In the genomic region with DNA sequence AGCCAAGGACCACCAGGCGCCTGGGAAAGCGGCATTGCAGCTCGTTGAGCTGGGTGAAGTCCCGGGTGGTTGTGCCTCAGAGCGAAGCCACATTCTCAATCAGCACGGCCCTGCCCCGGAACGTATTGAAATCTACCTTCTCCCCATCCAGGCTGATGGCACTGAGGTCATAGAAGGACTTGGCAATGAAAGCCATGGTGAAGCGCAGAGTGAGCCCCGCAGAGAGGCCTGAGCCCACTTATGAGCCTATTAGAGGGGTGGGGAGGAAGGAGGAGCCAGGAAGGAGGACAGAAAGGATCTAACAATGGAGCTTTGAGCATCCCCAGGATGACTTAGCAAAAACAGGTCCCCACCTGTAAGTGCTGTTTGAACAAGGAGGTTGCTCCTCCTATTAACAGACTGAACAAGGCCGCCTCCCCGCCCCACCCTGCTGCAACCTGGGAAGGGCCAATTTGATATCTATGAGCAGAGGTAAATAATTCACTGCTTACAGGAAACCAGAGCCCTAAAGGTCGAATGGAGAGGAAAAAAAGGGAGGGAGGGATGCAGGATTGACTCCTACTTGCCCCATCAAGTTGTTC, we compare ENCODE assay signal across 10 cellular contexts. TPM values are rescaled to one million over a fixed set of nuclear protein-coding genes. Genes with fewer than 3 reads are reported as not detected.
DNase-seq lines count a peak whose midpoint lies in the region; ATAC-seq and TF ChIP-seq lines count a peak whose summit lies in the region.
"Had no signal": no experiment of that assay in that cellular context is flagged by ENCODE, and none has a peak within 500 bp of the region (broad histone marks: within the 10 kb centered on the region; RNA-seq: fewer than 3 reads in every experiment).

Gene GPX2 (minus strand): TSS at position 215 of the 581 bp plus-strand sequence. CDS start 19 bp downstream, at position 196.

- H3K79me2 ChIP-seq in smooth muscle cell (ENCODE audit: low read depth): no peaks in the 10 kb centered on the region

- DNase-seq in activated CD4-positive, alpha-beta T cell treated with anti-CD3 and anti-CD28 coated beads, Interleukin-2, amount 10 ng/mL, durations not matched to agents 24 days and 14 days: no peak
- DNase-seq in activated CD4-positive, alpha-beta T cell treated with anti-CD3 and anti-CD28 coated beads for 1 hour: no peak
- DNase-seq in NCI-H2196 treated with DMSO at 0.1 percent for 48 hours (lab: John Stamatoyannopoulos, UW; ENCODE audit: unreplicated experiment) (peak; percentile 81), smooth muscle cell (lab: John Stamatoyannopoulos, UW; ENCODE audit: unreplicated experiment) (no peak), CD14-positive monocyte (ENCODE audit: low spot score) (no peak)
- no peak for DNase-seq in effector memory CD8-positive, alpha-beta T cell
- DNase-seq: tibial artery had no signal

- H3K36me3 Mint-ChIP-seq in activated CD4-positive, alpha-beta T cell treated with anti-CD3 and anti-CD28 coated beads, Interleukin-2, amount 10 ng/mL, durations not matched to agents 24 days and 14 days (ENCODE audit: low read depth): peaks cover 48% of the 10 kb centered on the region
- peaks cover 15% of the 10 kb centered on the region for H3K36me3 Mint-ChIP-seq in effector memory CD8-positive, alpha-beta T cell (ENCODE audit: insufficient read depth)
- peaks cover 61 to 63% of the 10 kb centered on the region in 2 donors for H3K36me3 Mint-ChIP-seq in CD14-positive monocyte

- H3K4me1 Mint-ChIP-seq in activated CD4-positive, alpha-beta T cell treated with anti-CD3 and anti-CD28 coated beads, Interleukin-2, amount 10 ng/mL, durations not matched to agents 24 days and 14 days: peaks cover 42% of the 10 kb centered on the region
- H3K4me1 Mint-ChIP-seq in effector memory CD8-positive, alpha-beta T cell (ENCODE audit: low read depth in 2 of 2): peaks cover 15 to 22% of the 10 kb centered on the region in 2 donors
- peaks cover 21% of the 10 kb centered on the region for H3K4me1 Mint-ChIP-seq in CD14-positive monocyte

- H4K20me1 ChIP-seq in smooth muscle cell (ENCODE audit: low read depth): peaks cover 14% of the 10 kb centered on the region

- peak within 1 kb of the TSS; percentile 2 for H3K27ac Mint-ChIP-seq in activated CD4-positive, alpha-beta T cell treated with anti-CD3 and anti-CD28 coated beads, Interleukin-2, amount 10 ng/mL, durations not matched to agents 24 days and 14 days
- H3K27ac Mint-ChIP-seq in effector memory CD8-positive, alpha-beta T cell: peak within 1 kb of the TSS; percentile 76 to 89
- H3K27ac Mint-ChIP-seq in CD14-positive monocyte: peak within 1 kb of the TSS in 3 of 7 donors; percentile 11 to 54 (median 26)

- peak within 1 kb of the TSS; percentile 3 for H3K4me3 ChIP-seq in smooth muscle cell
- H3K4me3 ChIP-seq: tibial artery had no signal

- H3F3A ChIP-seq in smooth muscle cell (ENCODE audit: low read depth): no peaks in the 10 kb centered on the region

- no peak for ATAC-seq in effector memory CD8-positive, alpha-beta T cell (replicated peaks)
- ATAC-seq in GM18873 (IDR thresholded peaks at IDR 0.05; ENCODE audit: low FRiP score, unreplicated experiment): no peak
- no peak for ATAC-seq in activated CD4-positive, CD25-positive, alpha-beta regulatory T cell treated with anti-CD3 and anti-CD28 coated beads, Interleukin-2, amount 50 U/mL, for 24 hours

- no peaks in the 10 kb centered on the region for H3K27me3 ChIP-seq in smooth muscle cell (ENCODE audit: low read depth)
- H3K27me3 ChIP-seq: tibial artery had no signal

- H3K9me3 Mint-ChIP-seq in activated CD4-positive, alpha-beta T cell treated with anti-CD3 and anti-CD28 coated beads, Interleukin-2, amount 10 ng/mL, durations not matched to agents 24 days and 14 days: no peaks in the 10 kb centered on the region
- H3K9me3 Mint-ChIP-seq in effector memory CD8-positive, alpha-beta T cell: no peaks in the 10 kb centered on the region
- H3K9me3 Mint-ChIP-seq in CD14-positive monocyte: no peaks in the 10 kb centered on the region

- H3K9ac ChIP-seq in smooth muscle cell (ENCODE audit: low read depth): no peak within 1 kb of the TSS

- no peak within 1 kb of the TSS for H3K27ac ChIP-seq in smooth muscle cell (ENCODE audit: low read depth)
- H3K27ac ChIP-seq: tibial artery had no signal

- no peak for TF ChIP-seq CTCF in smooth muscle cell (IDR thresholded peaks at IDR 0.05; ENCODE audit: borderline replicate concordance, insufficient read depth, poor library complexity, severe bottlenecking)
- TF ChIP-seq CTCF in CD14-positive monocyte (IDR thresholded peaks at IDR 0.05): no peak

- no peaks in the 10 kb centered on the region for H3K27me3 Mint-ChIP-seq in activated CD4-positive, alpha-beta T cell treated with anti-CD3 and anti-CD28 coated beads, Interleukin-2, amount 10 ng/mL, durations not matched to agents 24 days and 14 days
- no peaks in the 10 kb centered on the region for H3K27me3 Mint-ChIP-seq in effector memory CD8-positive, alpha-beta T cell
- H3K27me3 Mint-ChIP-seq in CD14-positive monocyte (ENCODE audit: low read depth in 3 of 3): peaks cover 0 to 3% (median 0%) of the 10 kb centered on the region in 3 donors

- no peak within 1 kb of the TSS for H3K4me3 Mint-ChIP-seq in activated CD4-positive, alpha-beta T cell treated with anti-CD3 and anti-CD28 coated beads, Interleukin-2, amount 10 ng/mL, durations not matched to agents 24 days and 14 days
- no peak within 1 kb of the TSS for H3K4me3 Mint-ChIP-seq in effector memory CD8-positive, alpha-beta T cell
- H3K4me3 Mint-ChIP-seq in CD14-positive monocyte: no peak within 1 kb of the TSS

- H3K4me2 ChIP-seq in smooth muscle cell: no peak within 1 kb of the TSS

- 90% methylated on average over 13 of the region's 13 CpGs for WGBS in smooth muscle cell (ENCODE audit: low lambda C conversion rate)

- no peak within 1 kb of the TSS for H2AFZ ChIP-seq in smooth muscle cell (ENCODE audit: low read depth)

- no peaks in the 10 kb centered on the region for H3K36me3 ChIP-seq in smooth muscle cell (ENCODE audit: low read depth)

- H3K9me3 ChIP-seq in smooth muscle cell (replicated peaks; ENCODE audit: low read depth): no peaks in the 10 kb centered on the region
- H3K9me3 ChIP-seq: tibial artery had no signal

- no peaks in the 10 kb centered on the region for H3K4me1 ChIP-seq in smooth muscle cell (ENCODE audit: low read depth)

- intact Hi-C loops in activated CD4-positive, alpha-beta T cell treated with anti-CD3 and anti-CD28 coated beads, Interleukin-2, amount 10 ng/mL, durations not matched to agents 24 days and 14 days (cut with micrococcal nuclease): no loop called here
- intact Hi-C loops in CD14-positive monocyte (cut with micrococcal nuclease): no loop called here

RNA-seq across cellular contexts. Expression of gene GPX2, which starts in this region (rescaled TPM):
- total RNA-seq in activated CD4-positive, alpha-beta T cell treated with anti-CD3 and anti-CD28 coated beads, Interleukin-2, amount 10 ng/mL, durations not matched to agents 24 days and 14 days: not detected in 2 replicates
- total RNA-seq in smooth muscle cell: 0.85 and 3.6 TPM in 2 replicates
- polyA plus RNA-seq in smooth muscle cell (0.30 and 1.3 TPM in 2 replicates), CD14-positive monocyte (not detected)
- total RNA-seq: skeletal muscle tissue had no signal
